28 cellular contexts compared by ENCODE assay signal in the genomic region with DNA sequence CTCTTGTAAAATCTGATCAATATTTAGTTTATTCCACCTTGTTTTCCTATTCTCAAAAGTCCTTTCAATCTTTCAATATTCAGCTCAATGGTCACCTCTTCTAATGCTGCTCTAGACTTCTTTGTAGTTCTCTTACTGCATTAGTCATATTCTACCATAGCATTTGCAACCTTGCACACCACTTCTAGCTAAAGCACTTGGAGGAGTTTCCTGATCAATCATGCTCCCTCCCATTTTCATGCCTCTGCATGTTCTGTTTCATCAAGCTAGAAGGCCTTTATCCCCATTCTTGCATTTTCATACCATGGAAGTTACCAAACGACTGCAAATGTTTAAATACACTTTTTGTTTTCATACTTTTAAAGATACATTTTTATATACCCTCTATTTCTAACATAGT.
"Had no signal": no experiment of that assay in that cellular context is flagged by ENCODE, and none has a peak within 500 bp of the region (broad histone marks: within the 10 kb centered on the region; RNA-seq: fewer than 3 reads in every experiment).

No MANE protein-coding gene starts in this region.

- H3K27ac ChIP-seq: ascending aorta, body of pancreas, cardiac muscle cell had no signal

- ATAC-seq: activated CD8-positive, alpha-beta T cell treated with anti-CD3 and anti-CD28 coated beads, Interleukin-2, amount 10 ng/mL, durations not matched to agents 7 days and 5 days; activated naive CD4-positive, alpha-beta T cell treated with anti-CD3 and anti-CD28 coated beads, Interleukin-2, amount 50 U/mL, for 72 hours; activated naive CD8-positive, alpha-beta T cell treated with anti-CD3 and anti-CD28 coated beads, Interleukin-2, amount 50 U/mL, for 24 hours; body of pancreas; Panc1 had no signal

- H3K4me1 ChIP-seq: ascending aorta, body of pancreas had no signal

- DNase-seq: activated CD4-positive, alpha-beta T cell treated with anti-CD3 and anti-CD28 coated beads for 48 hours; activated CD4-positive, alpha-beta T cell treated with anti-CD3 and anti-CD28 coated beads, Interleukin-2, amount 50 U/mL, for 4 hours; activated CD4-positive, CD25-positive, alpha-beta regulatory T cell treated with anti-CD3 and anti-CD28 coated beads, Interleukin-2, amount 50 U/mL, for 72 hours; activated CD8-positive, alpha-beta memory T cell treated with anti-CD3 and anti-CD28 coated beads, Interleukin-2, amount 50 U/mL, for 48 hours; activated CD8-positive, alpha-beta T cell treated with anti-CD3 and anti-CD28 coated beads, Interleukin-2, amount 10 ng/mL, durations not matched to agents 7 days and 5 days; activated effector memory CD4-positive, alpha-beta T cell treated with anti-CD3 and anti-CD28 coated beads, Interleukin-2, amount 50 U/mL, for 16 hours; activated naive CD4-positive, alpha-beta T cell treated with Interleukin-2 at 50 U/mL for 16 hours; activated naive CD8-positive, alpha-beta T cell treated with anti-CD3 and anti-CD28 coated beads, Interleukin-2, amount 50 U/mL, for 24 hours; activated T-cell treated with anti-CD3 and anti-CD28 coated beads, Interleukin-2, amount 50 U/mL, for 1 hour; amniotic stem cell; body of pancreas; Kasumi-1; NCI-H1048; NCI-H146; NCI-H187 treated with DMSO at 0.1 percent for 48 hours; NCI-H2081 treated with DMSO at 0.1 percent for 48 hours; NCI-H2171 treated with DMSO at 0.1 percent for 48 hours; NCI-H226; NCI-H510A; NCI-H526 treated with DMSO at 0.1 percent for 48 hours; NCI-H82; OCI-M1; RPMI8226; SHP77 treated with DMSO at 0.1 percent for 48 hours had no signal

- H3K27me3 ChIP-seq: ascending aorta, body of pancreas, cardiac muscle cell had no signal
